10 cellular contexts compared by ENCODE assay signal in genomic region chr20:50438986-50439407, GRCh38.
DNase-seq lines count a peak whose midpoint lies in the region; ATAC-seq and TF ChIP-seq lines count a peak whose summit lies in the region.
"Had no signal": no experiment of that assay in that cellular context is flagged by ENCODE, and none has a peak within 500 bp of the region (broad histone marks: within the 10 kb centered on the region; RNA-seq: fewer than 3 reads in every experiment).

No MANE protein-coding gene starts in this region.

- H3K4me1 ChIP-seq in smooth muscle cell (ENCODE audit: low read depth) = no peaks in the 10 kb centered on the region
- H3K4me1 ChIP-seq in effector memory CD4-positive, alpha-beta T cell (ENCODE audit: control insufficient read depth, insufficient read depth, low read length, poor library complexity, severe bottlenecking) = no peaks in the 10 kb centered on the region

- H4K20me1 ChIP-seq in smooth muscle cell (ENCODE audit: low read depth) = no peaks in the 10 kb centered on the region

- H3K4me2 ChIP-seq in smooth muscle cell = no peak overlapping the region

- TF ChIP-seq CTCF in epithelial cell of esophagus (IDR thresholded peaks at IDR 0.05; ENCODE audit: insufficient read depth, low read depth, low read length, missing control alignments) (no peak), smooth muscle cell (IDR thresholded peaks at IDR 0.05; ENCODE audit: borderline replicate concordance, insufficient read depth, poor library complexity, severe bottlenecking) (no peak)

- DNase-seq in ELF-1 (ENCODE audit: low read depth, low spot score) (peak; percentile 61), NCI-H2171 treated with DMSO at 0.1 percent for 48 hours (lab: John Stamatoyannopoulos, UW) (peak; percentile 74), epithelial cell of esophagus (ENCODE audit: low read depth) (peak; percentile 100), smooth muscle cell (lab: John Stamatoyannopoulos, UW; ENCODE audit: unreplicated experiment) (no peak), midbrain (lab: John Stamatoyannopoulos, UW) (no peak)
- no peak for DNase-seq in effector memory CD4-positive, alpha-beta T cell
- DNase-seq: NCI-H1694 treated with DMSO at 0.1 percent for 48 hours had no signal

- H3K9me3 ChIP-seq in smooth muscle cell (replicated peaks; ENCODE audit: low read depth) = no peaks in the 10 kb centered on the region
- H3K9me3 ChIP-seq in effector memory CD4-positive, alpha-beta T cell (ENCODE audit: control insufficient read depth, low read length) = no peaks in the 10 kb centered on the region

- peak overlapping the region; percentile 37 for H3K9ac ChIP-seq in smooth muscle cell (ENCODE audit: low read depth)

- no peaks in the 10 kb centered on the region for H3K27me3 ChIP-seq in smooth muscle cell (ENCODE audit: low read depth)
- H3K27me3 ChIP-seq in effector memory CD4-positive, alpha-beta T cell (replicated peaks; ENCODE audit: control insufficient read depth, insufficient read depth, low read length, poor library complexity, severe bottlenecking) = no peaks in the 10 kb centered on the region

- 54% methylated on average over 9 of the region's 9 CpGs for WGBS in smooth muscle cell (ENCODE audit: low lambda C conversion rate)

- ATAC-seq in HG03095 (IDR thresholded peaks at IDR 0.05; ENCODE audit: unreplicated experiment) (no peak), HG02571 (IDR thresholded peaks at IDR 0.05; ENCODE audit: unreplicated experiment) (no peak)

- H2AFZ ChIP-seq in smooth muscle cell (ENCODE audit: low read depth) = no peak overlapping the region

- no peaks in the 10 kb centered on the region for H3K79me2 ChIP-seq in smooth muscle cell (ENCODE audit: low read depth)

- H3K4me3 ChIP-seq in epithelial cell of esophagus (ENCODE audit: low read length) (no peak overlapping the region), smooth muscle cell (no peak overlapping the region)
- no peak overlapping the region for H3K4me3 ChIP-seq in effector memory CD4-positive, alpha-beta T cell (ENCODE audit: insufficient read depth, low read depth, low read length, poor library complexity, severe bottlenecking)
- H3K4me3 ChIP-seq: SK-N-MC had no signal

- peaks cover 13% of the 10 kb centered on the region for H3F3A ChIP-seq in smooth muscle cell (ENCODE audit: low read depth)

- H3K36me3 ChIP-seq in smooth muscle cell (ENCODE audit: low read depth) = no peaks in the 10 kb centered on the region
- no peaks in the 10 kb centered on the region for H3K36me3 ChIP-seq in effector memory CD4-positive, alpha-beta T cell (ENCODE audit: control insufficient read depth, insufficient read depth, low read length)

- peak overlapping the region; percentile 98 for H3K27ac ChIP-seq in smooth muscle cell (ENCODE audit: low read depth)
- H3K27ac ChIP-seq in effector memory CD4-positive, alpha-beta T cell (ENCODE audit: insufficient read depth, low read length, poor library complexity, severe bottlenecking) = no peak overlapping the region
- H3K27ac ChIP-seq: SK-N-MC had no signal

Comparison
In these comparisons a context has a peak if more than half of its experiments do, and no peak if none do; other contexts are left out.
1. DNase-seq: peak in ELF-1 (single experiment), NCI-H2171 treated with DMSO at 0.1 percent for 48 hours (single experiment) and epithelial cell of esophagus (single experiment); none in smooth muscle cell (single experiment), midbrain (single experiment) and effector memory CD4-positive, alpha-beta T cell (0 of 3).